ENCODE assay signal across 2 cellular contexts in the genomic region with DNA sequence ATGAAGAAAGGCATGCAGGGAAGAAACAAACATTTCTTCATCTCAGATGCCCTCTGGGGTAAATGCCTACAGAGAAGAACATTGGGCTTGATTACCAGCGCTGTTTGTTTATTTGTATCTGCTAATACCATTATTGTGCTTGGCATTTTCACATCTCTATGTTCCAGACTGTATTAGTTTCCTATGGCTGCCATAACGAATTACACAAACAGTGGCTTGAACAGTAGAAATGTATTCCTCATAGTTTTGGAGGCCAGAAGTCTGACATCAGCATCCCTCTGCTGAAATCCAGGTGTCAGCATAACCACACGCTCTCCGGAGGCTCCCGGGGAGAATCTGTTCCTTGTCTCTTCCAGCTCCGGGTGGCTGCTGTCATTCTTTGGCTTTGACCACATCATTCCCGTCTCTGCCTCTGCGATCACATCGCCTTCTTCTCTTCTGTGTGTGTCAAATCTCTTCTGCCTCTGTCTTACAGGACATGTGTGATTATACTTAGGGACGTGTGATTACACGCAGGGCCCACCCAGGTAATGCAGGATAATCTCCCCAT.
TF ChIP-seq lines count a peak whose summit lies in the region.

No MANE protein-coding gene starts in this region.

TF ChIP-seq in IMR-90, 13 proteins besides CTCF, POLR2A, EP300 and RAD21 (continued from another document):
- TF ChIP-seq MAZ (IDR thresholded peaks at IDR 0.05; ENCODE audit: borderline replicate concordance, low read depth, low read length) = no peak
- TF ChIP-seq RCOR1 (IDR thresholded peaks at IDR 0.05; ENCODE audit: insufficient replicate concordance, low read length) = no peak
- TF ChIP-seq CHD1 (IDR thresholded peaks at IDR 0.05; ENCODE audit: low read depth, low read length) = no peak
- no peak for TF ChIP-seq MXI1 (IDR thresholded peaks at IDR 0.05; ENCODE audit: borderline replicate concordance, low read depth, low read length)
- TF ChIP-seq, protein P1, sequence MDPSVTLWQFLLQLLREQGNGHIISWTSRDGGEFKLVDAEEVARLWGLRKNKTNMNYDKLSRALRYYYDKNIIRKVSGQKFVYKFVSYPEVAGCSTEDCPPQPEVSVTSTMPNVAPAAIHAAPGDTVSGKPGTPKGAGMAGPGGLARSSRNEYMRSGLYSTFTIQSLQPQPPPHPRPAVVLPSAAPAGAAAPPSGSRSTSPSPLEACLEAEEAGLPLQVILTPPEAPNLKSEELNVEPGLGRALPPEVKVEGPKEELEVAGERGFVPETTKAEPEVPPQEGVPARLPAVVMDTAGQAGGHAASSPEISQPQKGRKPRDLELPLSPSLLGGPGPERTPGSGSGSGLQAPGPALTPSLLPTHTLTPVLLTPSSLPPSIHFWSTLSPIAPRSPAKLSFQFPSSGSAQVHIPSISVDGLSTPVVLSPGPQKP (IDR thresholded peaks at IDR 0.05; ENCODE audit: borderline replicate concordance, low read depth, low read length) = no peak
- TF ChIP-seq MAFK (IDR thresholded peaks at IDR 0.05; ENCODE audit: low read depth, low read length) = no peak
- TF ChIP-seq NFE2L2 (IDR thresholded peaks at IDR 0.05; ENCODE audit: low read depth, low read length) = no peak
- no peak for TF ChIP-seq BHLHE40 (IDR thresholded peaks at IDR 0.05; ENCODE audit: low read depth, low read length)
- TF ChIP-seq, protein P2, sequence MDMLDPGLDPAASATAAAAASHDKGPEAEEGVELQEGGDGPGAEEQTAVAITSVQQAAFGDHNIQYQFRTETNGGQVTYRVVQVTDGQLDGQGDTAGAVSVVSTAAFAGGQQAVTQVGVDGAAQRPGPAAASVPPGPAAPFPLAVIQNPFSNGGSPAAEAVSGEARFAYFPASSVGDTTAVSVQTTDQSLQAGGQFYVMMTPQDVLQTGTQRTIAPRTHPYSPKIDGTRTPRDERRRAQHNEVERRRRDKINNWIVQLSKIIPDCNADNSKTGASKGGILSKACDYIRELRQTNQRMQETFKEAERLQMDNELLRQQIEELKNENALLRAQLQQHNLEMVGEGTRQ (IDR thresholded peaks at IDR 0.05; ENCODE audit: low read depth, low read length) = no peak
- no peak for TF ChIP-seq RFX5 (IDR thresholded peaks at IDR 0.05; ENCODE audit: low read depth, low read length)
TF ChIP-seq in IMR-90: peak in this region for 0.

TF ChIP-seq in WTC11, 78 proteins besides CTCF, POLR2A, EP300 and RAD21:
- TF ChIP-seq, protein P3, sequence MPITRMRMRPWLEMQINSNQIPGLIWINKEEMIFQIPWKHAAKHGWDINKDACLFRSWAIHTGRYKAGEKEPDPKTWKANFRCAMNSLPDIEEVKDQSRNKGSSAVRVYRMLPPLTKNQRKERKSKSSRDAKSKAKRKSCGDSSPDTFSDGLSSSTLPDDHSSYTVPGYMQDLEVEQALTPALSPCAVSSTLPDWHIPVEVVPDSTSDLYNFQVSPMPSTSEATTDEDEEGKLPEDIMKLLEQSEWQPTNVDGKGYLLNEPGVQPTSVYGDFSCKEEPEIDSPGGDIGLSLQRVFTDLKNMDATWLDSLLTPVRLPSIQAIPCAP (CRISPR knock-in tag; IDR thresholded peaks at IDR 0.05) = no peak
- TF ChIP-seq ZNF263 (CRISPR knock-in tag; IDR thresholded peaks at IDR 0.05; ENCODE audit: low read depth) = no peak
- TF ChIP-seq, protein P4, sequence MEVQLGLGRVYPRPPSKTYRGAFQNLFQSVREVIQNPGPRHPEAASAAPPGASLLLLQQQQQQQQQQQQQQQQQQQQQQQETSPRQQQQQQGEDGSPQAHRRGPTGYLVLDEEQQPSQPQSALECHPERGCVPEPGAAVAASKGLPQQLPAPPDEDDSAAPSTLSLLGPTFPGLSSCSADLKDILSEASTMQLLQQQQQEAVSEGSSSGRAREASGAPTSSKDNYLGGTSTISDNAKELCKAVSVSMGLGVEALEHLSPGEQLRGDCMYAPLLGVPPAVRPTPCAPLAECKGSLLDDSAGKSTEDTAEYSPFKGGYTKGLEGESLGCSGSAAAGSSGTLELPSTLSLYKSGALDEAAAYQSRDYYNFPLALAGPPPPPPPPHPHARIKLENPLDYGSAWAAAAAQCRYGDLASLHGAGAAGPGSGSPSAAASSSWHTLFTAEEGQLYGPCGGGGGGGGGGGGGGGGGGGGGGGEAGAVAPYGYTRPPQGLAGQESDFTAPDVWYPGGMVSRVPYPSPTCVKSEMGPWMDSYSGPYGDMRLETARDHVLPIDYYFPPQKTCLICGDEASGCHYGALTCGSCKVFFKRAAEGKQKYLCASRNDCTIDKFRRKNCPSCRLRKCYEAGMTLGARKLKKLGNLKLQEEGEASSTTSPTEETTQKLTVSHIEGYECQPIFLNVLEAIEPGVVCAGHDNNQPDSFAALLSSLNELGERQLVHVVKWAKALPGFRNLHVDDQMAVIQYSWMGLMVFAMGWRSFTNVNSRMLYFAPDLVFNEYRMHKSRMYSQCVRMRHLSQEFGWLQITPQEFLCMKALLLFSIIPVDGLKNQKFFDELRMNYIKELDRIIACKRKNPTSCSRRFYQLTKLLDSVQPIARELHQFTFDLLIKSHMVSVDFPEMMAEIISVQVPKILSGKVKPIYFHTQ (CRISPR knock-in tag; IDR thresholded peaks at IDR 0.05) = no peak
- TF ChIP-seq SMAD3 (CRISPR knock-in tag; IDR thresholded peaks at IDR 0.05; ENCODE audit: borderline replicate concordance) = no peak
- TF ChIP-seq, protein P5, sequence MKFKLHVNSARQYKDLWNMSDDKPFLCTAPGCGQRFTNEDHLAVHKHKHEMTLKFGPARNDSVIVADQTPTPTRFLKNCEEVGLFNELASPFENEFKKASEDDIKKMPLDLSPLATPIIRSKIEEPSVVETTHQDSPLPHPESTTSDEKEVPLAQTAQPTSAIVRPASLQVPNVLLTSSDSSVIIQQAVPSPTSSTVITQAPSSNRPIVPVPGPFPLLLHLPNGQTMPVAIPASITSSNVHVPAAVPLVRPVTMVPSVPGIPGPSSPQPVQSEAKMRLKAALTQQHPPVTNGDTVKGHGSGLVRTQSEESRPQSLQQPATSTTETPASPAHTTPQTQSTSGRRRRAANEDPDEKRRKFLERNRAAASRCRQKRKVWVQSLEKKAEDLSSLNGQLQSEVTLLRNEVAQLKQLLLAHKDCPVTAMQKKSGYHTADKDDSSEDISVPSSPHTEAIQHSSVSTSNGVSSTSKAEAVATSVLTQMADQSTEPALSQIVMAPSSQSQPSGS (CRISPR knock-in tag; IDR thresholded peaks at IDR 0.05; ENCODE audit: borderline replicate concordance, low read depth) = no peak
- TF ChIP-seq NR2C2 (CRISPR knock-in tag; IDR thresholded peaks at IDR 0.05) = no peak
- no peak for TF ChIP-seq ATF1 (CRISPR knock-in tag; IDR thresholded peaks at IDR 0.05)
- TF ChIP-seq JAZF1 (CRISPR knock-in tag; IDR thresholded peaks at IDR 0.05) = no peak
